14 cellular contexts compared by ENCODE assay signal in the genomic region with DNA sequence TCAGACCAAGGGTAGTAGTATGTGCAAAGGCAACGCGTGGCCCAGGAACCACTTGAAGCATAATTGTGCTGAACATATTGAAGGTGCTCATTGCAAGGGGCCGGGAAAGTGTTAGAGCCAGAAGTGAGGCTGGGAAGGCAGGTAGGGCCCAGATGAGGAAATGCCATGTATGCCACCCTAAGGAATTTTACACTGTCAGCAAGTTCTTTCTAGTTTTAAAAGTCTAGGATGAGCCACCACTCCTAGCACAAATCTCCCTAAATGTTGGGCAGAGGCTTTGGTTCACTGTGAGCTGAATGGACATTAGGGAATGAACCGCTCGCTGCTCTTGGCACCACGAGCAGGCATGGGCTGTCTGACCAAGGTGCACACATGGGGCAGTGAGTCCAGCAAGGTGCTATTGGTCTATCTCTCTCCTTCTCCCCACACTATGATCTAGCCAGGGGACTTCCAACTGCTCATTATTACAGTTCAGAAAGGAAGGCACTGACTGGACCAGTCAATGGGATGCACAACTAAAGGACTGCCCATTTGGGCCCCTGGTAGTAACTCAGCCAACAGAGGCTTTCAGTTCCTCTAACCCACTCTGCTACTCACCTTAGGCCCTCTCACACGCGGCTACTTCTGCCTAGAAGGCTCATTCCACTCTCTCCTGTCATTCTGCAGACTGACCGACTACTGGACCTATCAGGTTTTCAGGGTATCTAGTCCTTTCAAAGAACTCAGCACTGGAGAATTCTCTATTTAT. TPM values are rescaled to one million over a fixed set of nuclear protein-coding genes. Genes with fewer than 3 reads are reported as not detected.
"Had no signal": no experiment of that assay in that cellular context is flagged by ENCODE, and none has a peak within 500 bp of the region (broad histone marks: within the 10 kb centered on the region; RNA-seq: fewer than 3 reads in every experiment).

No MANE protein-coding gene starts in this region.

- H3K9me3 ChIP-seq: ovary, thyroid gland had no signal

- H3K27me3 ChIP-seq: ovary, thyroid gland had no signal

- DNase-seq: activated CD4-positive, alpha-beta memory T cell treated with anti-CD3 and anti-CD28 coated beads, Interleukin-2, amount 10 ng/mL, durations not matched to agents 7 days and 5 days; activated CD4-positive, alpha-beta T cell treated with anti-CD3 and anti-CD28 coated beads for 36 hours; activated naive CD4-positive, alpha-beta T cell treated with anti-CD3 and anti-CD28 coated beads, Interleukin-2, amount 10 ng/mL, durations not matched to agents 7 days and 5 days; activated T-cell treated with anti-CD3 and anti-CD28 coated beads, Interleukin-2, amount 50 U/mL, for 24 hours; central memory CD4-positive, alpha-beta T cell; foreskin keratinocyte; kidney glomerular epithelial cell; ovary; T-helper 1 cell; thyroid gland had no signal

- ATAC-seq: activated CD4-positive, alpha-beta T cell treated with anti-CD3 and anti-CD28 coated beads for 36 hours; foreskin keratinocyte; SK-N-SH treated with all-trans-retinoic acid at 6 μM for 48 hours; stimulated activated effector memory CD8-positive, alpha-beta T cell treated with anti-CD3 and anti-CD28 coated beads, Interleukin-12 subunit alpha, Interleukin-12 subunit beta, amount 100 ng/mL, for 72 hours had no signal

- H3K4me3 ChIP-seq: ovary, thyroid gland had no signal

- H3K36me3 ChIP-seq: ovary, thyroid gland had no signal

- H3K27ac ChIP-seq: coronary artery, foreskin keratinocyte, ovary, thyroid gland, VCaP had no signal

RNA-seq across cellular contexts. Expression of a gene that starts 2.0 kb away (rescaled TPM):
- total RNA-seq: activated CD4-positive, alpha-beta memory T cell treated with anti-CD3 and anti-CD28 coated beads, Interleukin-2, amount 10 ng/mL, durations not matched to agents 7 days and 5 days; activated CD4-positive, alpha-beta T cell treated with anti-CD3 and anti-CD28 coated beads for 36 hours had no signal
